In genomic region chr18:48851563-48851962, GRCh38 we compare ENCODE assay signal across 12 cellular contexts.
DNase-seq lines count a peak whose midpoint lies in the region; ATAC-seq lines count a peak whose summit lies in the region.
"Had no signal": no experiment of that assay in that cellular context is flagged by ENCODE, and none has a peak within 500 bp of the region (broad histone marks: within the 10 kb centered on the region; RNA-seq: fewer than 3 reads in every experiment).

No MANE protein-coding gene starts in this region.

- intact Hi-C loops in sciatic nerve (cut with DNase I): no loop called here

- peak; percentile 57 for ATAC-seq in sciatic nerve
- ATAC-seq in HG02610 (IDR thresholded peaks at IDR 0.05; ENCODE audit: unreplicated experiment): no peak
- no peak for ATAC-seq in GM18909 (IDR thresholded peaks at IDR 0.05; ENCODE audit: poor library complexity, unreplicated experiment)

- H3K4me3 ChIP-seq in SJCRH30: no peak overlapping the region

- no peaks in the 10 kb centered on the region for H3K9me3 ChIP-seq in SJCRH30 (replicated peaks)

- H3K4me3 Mint-ChIP-seq in immature natural killer cell: peak overlapping the region in 4 of 5 donors; percentile 25 to 63 (median 51)
- H3K4me3 Mint-ChIP-seq: activated T-cell treated with anti-CD3 and anti-CD28 coated beads, Interleukin-2, amount 50 U/mL, for 4 hours had no signal

- no peaks in the 10 kb centered on the region for H3K27me3 ChIP-seq in SJCRH30

- peaks cover 61 to 72% of the 10 kb centered on the region in 2 donors for H3K4me1 Mint-ChIP-seq in immature natural killer cell

- H3K4me1 ChIP-seq in SJCRH30: no peaks in the 10 kb centered on the region

- H3K27ac Mint-ChIP-seq in immature natural killer cell: peak overlapping the region in 5 of 6 donors; percentile 2 to 86 (median 73)

- H3K36me3 Mint-ChIP-seq in immature natural killer cell: peaks cover 0 to 3% (median 0%) of the 10 kb centered on the region in 3 donors

- DNase-seq in GM19238 (ENCODE audit: insufficient read length, low spot score) (peak; percentile 58), anterior cingulate cortex (lab: John Stamatoyannopoulos, UW) (peak in 36 of 58 donors; percentile 13 to 72 (median 36)), immature natural killer cell (peak in 1 of 3 donors; percentile 24), sciatic nerve (ENCODE audit: low spot score) (no peak), SJCRH30 (no peak)
- DNase-seq in stimulated activated naive CD4-positive, alpha-beta T cell treated with Interleukin-2 at 50 U/mL for 16 hours (lab: John Stamatoyannopoulos, UW): no peak
- DNase-seq: activated T-cell treated with anti-CD3 and anti-CD28 coated beads, Interleukin-2, amount 50 U/mL, for 4 hours; NCI-H2029; occipital lobe; stimulated activated CD8-positive, alpha-beta memory T cell treated with anti-CD3 and anti-CD28 coated beads, Interleukin-4, amount 100 ng/mL, for 48 hours had no signal

- H3K36me3 ChIP-seq in SJCRH30: no peaks in the 10 kb centered on the region

- H3K9me3 Mint-ChIP-seq in immature natural killer cell: no peaks in the 10 kb centered on the region
- H3K9me3 Mint-ChIP-seq: activated T-cell treated with anti-CD3 and anti-CD28 coated beads, Interleukin-2, amount 50 U/mL, for 4 hours had no signal

- H3K27ac ChIP-seq in SJCRH30: no peak overlapping the region

- H3K27me3 Mint-ChIP-seq in immature natural killer cell (ENCODE audit: low read depth in 3 of 3): peaks cover 0 to 6% (median 2%) of the 10 kb centered on the region in 3 donors

Comparison
In these comparisons a context has a peak if more than half of its experiments do, and no peak if none do; other contexts are left out.
1. DNase-seq: peak in GM19238 (single experiment) and anterior cingulate cortex (36 of 58); none in sciatic nerve (single experiment), SJCRH30 (0 of 2) and stimulated activated naive CD4-positive, alpha-beta T cell treated with Interleukin-2 at 50 U/mL for 16 hours (single experiment).